ENCODE assay signal across 1 cellular context in the genomic region with DNA sequence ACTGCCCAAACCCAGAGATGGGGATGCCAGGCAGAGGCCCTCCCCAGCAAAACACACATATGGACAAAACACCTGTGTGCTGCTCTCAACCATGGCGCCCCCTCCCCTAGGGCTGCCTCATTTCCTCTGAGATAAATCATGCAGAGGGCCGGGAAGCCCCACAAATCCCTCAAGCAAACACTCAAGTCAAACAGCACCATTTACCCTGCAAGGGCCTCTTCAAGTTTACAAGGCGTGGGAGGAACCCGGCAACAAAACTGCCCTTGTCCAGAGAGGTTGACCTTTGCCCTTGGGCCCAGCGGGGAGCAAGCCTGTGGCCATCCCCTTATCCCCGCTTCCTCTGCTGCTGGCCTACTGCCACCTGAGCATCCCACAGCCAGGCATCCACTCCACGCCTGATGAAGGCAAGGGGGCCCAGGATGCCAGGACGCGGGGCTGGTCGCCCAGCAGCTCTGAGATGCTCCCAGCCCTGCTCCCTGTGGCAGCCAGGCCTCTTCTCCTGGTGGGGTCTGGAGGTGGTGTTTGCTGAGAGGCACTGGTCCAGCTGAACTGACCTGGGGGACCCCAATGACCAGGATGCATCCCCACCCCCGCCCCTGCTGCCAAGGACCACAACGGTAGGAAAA.
TF ChIP-seq lines count a peak whose summit lies in the region.

No MANE protein-coding gene starts in this region.

TF ChIP-seq in HepG2, 621 proteins besides CTCF, POLR2A, EP300 and RAD21 (continued from another document and continues in another):
- TF ChIP-seq NAIF1 (CRISPR knock-in tag; IDR thresholded peaks at IDR 0.05; ENCODE audit: borderline replicate concordance) (0 out of 2 replicates have a peak, but pooled peaks have one; percentile 35), ZBTB8A (CRISPR knock-in tag; IDR thresholded peaks at IDR 0.05; ENCODE audit: borderline replicate concordance, low read depth) (no peak; the same call in 1 of the 2 replicates), NRL (CRISPR knock-in tag; IDR thresholded peaks at IDR 0.05; ENCODE audit: borderline replicate concordance) (peak; percentile 51; the same call in 1 of the 2 replicates), ZNF713 (CRISPR knock-in tag; IDR thresholded peaks at IDR 0.05) (no peak), PHF8 (CRISPR knock-in tag; IDR thresholded peaks at IDR 0.05) (peak; percentile 46; the same call in 1 of the 2 replicates), MTF1 (CRISPR knock-in tag; IDR thresholded peaks at IDR 0.05) (no peak), ZNF337 (CRISPR knock-in tag; IDR thresholded peaks at IDR 0.05; ENCODE audit: borderline replicate concordance, low read depth) (peak; percentile 79; the same call in 1 of the 2 replicates), ZNF44 (CRISPR knock-in tag; IDR thresholded peaks at IDR 0.05) (no peak), NFRKB (IDR thresholded peaks at IDR 0.05) (no peak), IRF2 (CRISPR knock-in tag; IDR thresholded peaks at IDR 0.05) (peak; percentile 74), GTF3A (CRISPR knock-in tag; conservative IDR thresholded peaks at IDR 0.05) (peak; percentile 86; the same call in 1 of the 2 replicates), HES4 (CRISPR knock-in tag; IDR thresholded peaks at IDR 0.05; ENCODE audit: borderline replicate concordance) (no peak), ZNF260 (CRISPR knock-in tag; IDR thresholded peaks at IDR 0.05; ENCODE audit: borderline replicate concordance, low read depth) (no peak), MEF2D (CRISPR knock-in tag; IDR thresholded peaks at IDR 0.05) (peak; percentile 98), SP140L (CRISPR knock-in tag; IDR thresholded peaks at IDR 0.05; ENCODE audit: borderline replicate concordance) (0 out of 2 replicates have a peak, but pooled peaks have one; percentile 29), ZNF792 (CRISPR knock-in tag; IDR thresholded peaks at IDR 0.05) (peak; percentile 81; the same call in 1 of the 2 replicates), MAF1 (CRISPR knock-in tag; IDR thresholded peaks at IDR 0.05; ENCODE audit: borderline replicate concordance) (no peak), BCL6 (CRISPR knock-in tag; IDR thresholded peaks at IDR 0.05) (peak; percentile 94), SETDB1 (CRISPR knock-in tag; IDR thresholded peaks at IDR 0.05; ENCODE audit: borderline replicate concordance) (no peak), ZNF747 (CRISPR knock-in tag; IDR thresholded peaks at IDR 0.05; ENCODE audit: borderline replicate concordance) (no peak), ZNF251 (CRISPR knock-in tag; IDR thresholded peaks at IDR 0.05) (no peak), ATRX (CRISPR knock-in tag; IDR thresholded peaks at IDR 0.05; ENCODE audit: borderline replicate concordance) (no peak), MAFF (IDR thresholded peaks at IDR 0.05; ENCODE audit: low read depth, low read length) (no peak), ZMYM4 (CRISPR knock-in tag; IDR thresholded peaks at IDR 0.05) (peak; percentile 86), ATAD3A (CRISPR knock-in tag; IDR thresholded peaks at IDR 0.05) (no peak)
- TF ChIP-seq, protein P1, sequence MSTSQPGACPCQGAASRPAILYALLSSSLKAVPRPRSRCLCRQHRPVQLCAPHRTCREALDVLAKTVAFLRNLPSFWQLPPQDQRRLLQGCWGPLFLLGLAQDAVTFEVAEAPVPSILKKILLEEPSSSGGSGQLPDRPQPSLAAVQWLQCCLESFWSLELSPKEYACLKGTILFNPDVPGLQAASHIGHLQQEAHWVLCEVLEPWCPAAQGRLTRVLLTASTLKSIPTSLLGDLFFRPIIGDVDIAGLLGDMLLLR (CRISPR knock-in tag; IDR thresholded peaks at IDR 0.05), result peak; percentile 53; the same call in 1 of the 2 replicates
- TF ChIP-seq, protein P2, sequence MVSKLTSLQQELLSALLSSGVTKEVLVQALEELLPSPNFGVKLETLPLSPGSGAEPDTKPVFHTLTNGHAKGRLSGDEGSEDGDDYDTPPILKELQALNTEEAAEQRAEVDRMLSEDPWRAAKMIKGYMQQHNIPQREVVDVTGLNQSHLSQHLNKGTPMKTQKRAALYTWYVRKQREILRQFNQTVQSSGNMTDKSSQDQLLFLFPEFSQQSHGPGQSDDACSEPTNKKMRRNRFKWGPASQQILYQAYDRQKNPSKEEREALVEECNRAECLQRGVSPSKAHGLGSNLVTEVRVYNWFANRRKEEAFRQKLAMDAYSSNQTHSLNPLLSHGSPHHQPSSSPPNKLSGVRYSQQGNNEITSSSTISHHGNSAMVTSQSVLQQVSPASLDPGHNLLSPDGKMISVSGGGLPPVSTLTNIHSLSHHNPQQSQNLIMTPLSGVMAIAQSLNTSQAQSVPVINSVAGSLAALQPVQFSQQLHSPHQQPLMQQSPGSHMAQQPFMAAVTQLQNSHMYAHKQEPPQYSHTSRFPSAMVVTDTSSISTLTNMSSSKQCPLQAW (CRISPR knock-in tag; IDR thresholded peaks at IDR 0.05), result peak; percentile 90
- TF ChIP-seq, protein P3, sequence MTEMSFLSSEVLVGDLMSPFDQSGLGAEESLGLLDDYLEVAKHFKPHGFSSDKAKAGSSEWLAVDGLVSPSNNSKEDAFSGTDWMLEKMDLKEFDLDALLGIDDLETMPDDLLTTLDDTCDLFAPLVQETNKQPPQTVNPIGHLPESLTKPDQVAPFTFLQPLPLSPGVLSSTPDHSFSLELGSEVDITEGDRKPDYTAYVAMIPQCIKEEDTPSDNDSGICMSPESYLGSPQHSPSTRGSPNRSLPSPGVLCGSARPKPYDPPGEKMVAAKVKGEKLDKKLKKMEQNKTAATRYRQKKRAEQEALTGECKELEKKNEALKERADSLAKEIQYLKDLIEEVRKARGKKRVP (CRISPR knock-in tag; IDR thresholded peaks at IDR 0.05), result no peak
- TF ChIP-seq, protein P4, sequence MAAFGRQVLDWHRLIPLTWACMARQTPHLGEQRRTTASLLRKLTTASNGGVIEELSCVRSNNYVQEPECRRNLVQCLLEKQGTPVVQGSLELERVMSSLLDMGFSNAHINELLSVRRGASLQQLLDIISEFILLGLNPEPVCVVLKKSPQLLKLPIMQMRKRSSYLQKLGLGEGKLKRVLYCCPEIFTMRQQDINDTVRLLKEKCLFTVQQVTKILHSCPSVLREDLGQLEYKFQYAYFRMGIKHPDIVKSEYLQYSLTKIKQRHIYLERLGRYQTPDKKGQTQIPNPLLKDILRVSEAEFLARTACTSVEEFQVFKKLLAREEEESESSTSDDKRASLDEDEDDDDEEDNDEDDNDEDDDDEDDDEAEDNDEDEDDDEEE (CRISPR knock-in tag; IDR thresholded peaks at IDR 0.05), result no peak
- TF ChIP-seq, protein P5, sequence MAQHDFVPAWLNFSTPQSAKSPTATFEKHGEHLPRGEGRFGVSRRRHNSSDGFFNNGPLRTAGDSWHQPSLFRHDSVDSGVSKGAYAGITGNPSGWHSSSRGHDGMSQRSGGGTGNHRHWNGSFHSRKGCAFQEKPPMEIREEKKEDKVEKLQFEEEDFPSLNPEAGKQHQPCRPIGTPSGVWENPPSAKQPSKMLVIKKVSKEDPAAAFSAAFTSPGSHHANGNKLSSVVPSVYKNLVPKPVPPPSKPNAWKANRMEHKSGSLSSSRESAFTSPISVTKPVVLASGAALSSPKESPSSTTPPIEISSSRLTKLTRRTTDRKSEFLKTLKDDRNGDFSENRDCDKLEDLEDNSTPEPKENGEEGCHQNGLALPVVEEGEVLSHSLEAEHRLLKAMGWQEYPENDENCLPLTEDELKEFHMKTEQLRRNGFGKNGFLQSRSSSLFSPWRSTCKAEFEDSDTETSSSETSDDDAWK (CRISPR knock-in tag; IDR thresholded peaks at IDR 0.05), result no peak
- TF ChIP-seq, protein P6, sequence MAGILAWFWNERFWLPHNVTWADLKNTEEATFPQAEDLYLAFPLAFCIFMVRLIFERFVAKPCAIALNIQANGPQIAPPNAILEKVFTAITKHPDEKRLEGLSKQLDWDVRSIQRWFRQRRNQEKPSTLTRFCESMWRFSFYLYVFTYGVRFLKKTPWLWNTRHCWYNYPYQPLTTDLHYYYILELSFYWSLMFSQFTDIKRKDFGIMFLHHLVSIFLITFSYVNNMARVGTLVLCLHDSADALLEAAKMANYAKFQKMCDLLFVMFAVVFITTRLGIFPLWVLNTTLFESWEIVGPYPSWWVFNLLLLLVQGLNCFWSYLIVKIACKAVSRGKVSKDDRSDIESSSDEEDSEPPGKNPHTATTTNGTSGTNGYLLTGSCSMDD (CRISPR knock-in tag; IDR thresholded peaks at IDR 0.05), result no peak
- TF ChIP-seq, protein P7, sequence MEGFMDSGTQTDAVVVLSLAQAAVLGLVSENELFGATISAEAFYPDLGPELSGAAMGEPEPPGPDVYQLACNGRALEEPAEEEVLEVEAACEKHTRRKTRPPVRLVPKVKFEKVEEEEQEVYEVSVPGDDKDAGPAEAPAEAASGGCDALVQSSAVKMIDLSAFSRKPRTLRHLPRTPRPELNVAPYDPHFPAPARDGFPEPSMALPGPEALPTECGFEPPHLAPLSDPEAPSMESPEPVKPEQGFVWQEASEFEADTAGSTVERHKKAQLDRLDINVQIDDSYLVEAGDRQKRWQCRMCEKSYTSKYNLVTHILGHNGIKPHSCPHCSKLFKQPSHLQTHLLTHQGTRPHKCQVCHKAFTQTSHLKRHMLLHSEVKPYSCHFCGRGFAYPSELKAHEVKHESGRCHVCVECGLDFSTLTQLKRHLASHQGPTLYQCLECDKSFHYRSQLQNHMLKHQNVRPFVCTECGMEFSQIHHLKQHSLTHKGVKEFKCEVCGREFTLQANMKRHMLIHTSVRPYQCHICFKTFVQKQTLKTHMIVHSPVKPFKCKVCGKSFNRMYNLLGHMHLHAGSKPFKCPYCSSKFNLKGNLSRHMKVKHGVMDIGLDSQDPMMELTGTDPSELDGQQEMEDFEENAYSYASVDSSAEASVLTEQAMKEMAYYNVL (CRISPR knock-in tag; IDR thresholded peaks at IDR 0.05; ENCODE audit: borderline replicate concordance), result peak; percentile 84; the same call in 1 of the 2 replicates
- TF ChIP-seq, protein P8, sequence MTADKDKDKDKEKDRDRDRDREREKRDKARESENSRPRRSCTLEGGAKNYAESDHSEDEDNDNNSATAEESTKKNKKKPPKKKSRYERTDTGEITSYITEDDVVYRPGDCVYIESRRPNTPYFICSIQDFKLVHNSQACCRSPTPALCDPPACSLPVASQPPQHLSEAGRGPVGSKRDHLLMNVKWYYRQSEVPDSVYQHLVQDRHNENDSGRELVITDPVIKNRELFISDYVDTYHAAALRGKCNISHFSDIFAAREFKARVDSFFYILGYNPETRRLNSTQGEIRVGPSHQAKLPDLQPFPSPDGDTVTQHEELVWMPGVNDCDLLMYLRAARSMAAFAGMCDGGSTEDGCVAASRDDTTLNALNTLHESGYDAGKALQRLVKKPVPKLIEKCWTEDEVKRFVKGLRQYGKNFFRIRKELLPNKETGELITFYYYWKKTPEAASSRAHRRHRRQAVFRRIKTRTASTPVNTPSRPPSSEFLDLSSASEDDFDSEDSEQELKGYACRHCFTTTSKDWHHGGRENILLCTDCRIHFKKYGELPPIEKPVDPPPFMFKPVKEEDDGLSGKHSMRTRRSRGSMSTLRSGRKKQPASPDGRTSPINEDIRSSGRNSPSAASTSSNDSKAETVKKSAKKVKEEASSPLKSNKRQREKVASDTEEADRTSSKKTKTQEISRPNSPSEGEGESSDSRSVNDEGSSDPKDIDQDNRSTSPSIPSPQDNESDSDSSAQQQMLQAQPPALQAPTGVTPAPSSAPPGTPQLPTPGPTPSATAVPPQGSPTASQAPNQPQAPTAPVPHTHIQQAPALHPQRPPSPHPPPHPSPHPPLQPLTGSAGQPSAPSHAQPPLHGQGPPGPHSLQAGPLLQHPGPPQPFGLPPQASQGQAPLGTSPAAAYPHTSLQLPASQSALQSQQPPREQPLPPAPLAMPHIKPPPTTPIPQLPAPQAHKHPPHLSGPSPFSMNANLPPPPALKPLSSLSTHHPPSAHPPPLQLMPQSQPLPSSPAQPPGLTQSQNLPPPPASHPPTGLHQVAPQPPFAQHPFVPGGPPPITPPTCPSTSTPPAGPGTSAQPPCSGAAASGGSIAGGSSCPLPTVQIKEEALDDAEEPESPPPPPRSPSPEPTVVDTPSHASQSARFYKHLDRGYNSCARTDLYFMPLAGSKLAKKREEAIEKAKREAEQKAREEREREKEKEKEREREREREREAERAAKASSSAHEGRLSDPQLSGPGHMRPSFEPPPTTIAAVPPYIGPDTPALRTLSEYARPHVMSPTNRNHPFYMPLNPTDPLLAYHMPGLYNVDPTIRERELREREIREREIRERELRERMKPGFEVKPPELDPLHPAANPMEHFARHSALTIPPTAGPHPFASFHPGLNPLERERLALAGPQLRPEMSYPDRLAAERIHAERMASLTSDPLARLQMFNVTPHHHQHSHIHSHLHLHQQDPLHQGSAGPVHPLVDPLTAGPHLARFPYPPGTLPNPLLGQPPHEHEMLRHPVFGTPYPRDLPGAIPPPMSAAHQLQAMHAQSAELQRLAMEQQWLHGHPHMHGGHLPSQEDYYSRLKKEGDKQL (CRISPR knock-in tag; IDR thresholded peaks at IDR 0.05; ENCODE audit: low read depth), result peak; percentile 97
- TF ChIP-seq, protein P9, sequence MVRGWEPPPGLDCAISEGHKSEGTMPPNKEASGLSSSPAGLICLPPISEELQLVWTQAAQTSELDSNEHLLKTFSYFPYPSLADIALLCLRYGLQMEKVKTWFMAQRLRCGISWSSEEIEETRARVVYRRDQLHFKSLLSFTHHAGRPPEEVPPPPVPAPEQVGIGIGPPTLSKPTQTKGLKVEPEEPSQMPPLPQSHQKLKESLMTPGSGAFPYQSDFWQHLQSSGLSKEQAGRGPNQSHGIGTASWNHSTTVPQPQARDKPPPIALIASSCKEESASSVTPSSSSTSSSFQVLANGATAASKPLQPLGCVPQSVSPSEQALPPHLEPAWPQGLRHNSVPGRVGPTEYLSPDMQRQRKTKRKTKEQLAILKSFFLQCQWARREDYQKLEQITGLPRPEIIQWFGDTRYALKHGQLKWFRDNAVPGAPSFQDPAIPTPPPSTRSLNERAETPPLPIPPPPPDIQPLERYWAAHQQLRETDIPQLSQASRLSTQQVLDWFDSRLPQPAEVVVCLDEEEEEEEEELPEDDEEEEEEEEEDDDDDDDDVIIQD (CRISPR knock-in tag; IDR thresholded peaks at IDR 0.05; ENCODE audit: low read depth), result peak; percentile 32; the same call in 1 of the 2 replicates
- TF ChIP-seq, protein P10, sequence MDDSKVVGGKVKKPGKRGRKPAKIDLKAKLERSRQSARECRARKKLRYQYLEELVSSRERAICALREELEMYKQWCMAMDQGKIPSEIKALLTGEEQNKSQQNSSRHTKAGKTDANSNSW (CRISPR knock-in tag; IDR thresholded peaks at IDR 0.05; ENCODE audit: borderline replicate concordance), result no peak
